ENCODE assay signal across 13 cellular contexts in the genomic region with DNA sequence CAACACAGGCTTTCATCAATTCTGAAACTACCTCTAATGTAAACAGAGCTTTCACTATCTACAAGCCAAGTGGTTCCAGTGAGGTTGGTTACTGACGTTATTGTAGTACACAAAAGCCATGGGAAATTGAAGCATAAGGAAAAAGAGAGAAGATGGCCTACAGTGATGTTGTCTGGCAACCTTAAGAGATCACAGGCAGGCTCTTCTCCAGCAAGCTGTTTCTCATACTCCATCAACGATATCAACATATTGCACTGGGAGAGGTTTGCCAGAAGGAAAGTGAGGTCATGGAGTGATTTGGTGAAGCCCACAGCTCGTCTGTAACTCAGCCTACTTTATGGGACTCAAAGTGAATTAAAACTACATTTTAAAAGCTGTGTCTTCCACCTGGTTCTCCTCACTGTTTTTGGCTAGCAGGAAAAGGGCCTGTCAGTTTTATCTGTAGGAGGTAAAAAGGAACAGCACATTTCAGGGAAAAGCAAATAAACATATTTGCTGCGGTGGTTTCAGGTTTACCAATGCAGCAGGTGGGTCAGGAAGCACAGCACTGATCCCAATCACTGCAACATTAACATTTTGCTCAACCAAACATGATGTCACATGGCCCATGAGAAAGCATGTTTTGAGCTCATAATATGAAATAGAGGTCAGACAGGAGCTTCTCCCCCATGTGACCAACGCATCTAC.
DNase-seq lines count a peak whose midpoint lies in the region; ATAC-seq and TF ChIP-seq lines count a peak whose summit lies in the region.
"Had no signal": no experiment of that assay in that cellular context is flagged by ENCODE, and none has a peak within 500 bp of the region (broad histone marks: within the 10 kb centered on the region; RNA-seq: fewer than 3 reads in every experiment).

No MANE protein-coding gene starts in this region.

- 57 to 61% methylated on average over 5 of the region's 5 CpGs for WGBS in esophagus squamous epithelium, 2 donors

- no peaks in the 10 kb centered on the region for H3K9me3 Mint-ChIP-seq in immature natural killer cell
- H3K9me3 Mint-ChIP-seq: activated T-cell treated with anti-CD3 and anti-CD28 coated beads, Interleukin-2, amount 50 U/mL, for 24 hours; stimulated activated naive B cell treated with anti-CD40 and anti-IgM and Interleukin-4, amounts not matched to agents 10 μg/mL and 1 μg/mL and 100 μg/mL, for 72 hours had no signal

- no peak for TF ChIP-seq CTCF in esophagus squamous epithelium (IDR thresholded peaks at IDR 0.05)

- H3K36me3 ChIP-seq in esophagus squamous epithelium: no peaks in the 10 kb centered on the region

- DNase-seq in DMS53 (lab: John Stamatoyannopoulos, UW) (peak; percentile 86), NCI-H2081 (lab: John Stamatoyannopoulos, UW) (peak; percentile 38 to 80), left kidney (ENCODE audit: low read depth, low spot score) (peak; percentile 61), esophagus squamous epithelium (lab: John Stamatoyannopoulos, UW) (no peak), immature natural killer cell (no peak), erythroblast (lab: John Stamatoyannopoulos, UW) (no peak)
- DNase-seq: activated CD4-positive, CD25-positive, alpha-beta regulatory T cell; activated T-cell treated with anti-CD3 and anti-CD28 coated beads, Interleukin-2, amount 50 U/mL, for 24 hours; mucosa of descending colon; NK-92 treated with Interleukin-12 subunit alpha and Interleukin-12 subunit beta, amount 100 ng/mL, for 24 hours; stimulated activated naive B cell treated with anti-CD40 and anti-IgM and Interleukin-4, amounts not matched to agents 10 μg/mL and 1 μg/mL and 100 μg/mL, for 72 hours had no signal

- H3K4me3 Mint-ChIP-seq in immature natural killer cell: no peak overlapping the region
- H3K4me3 Mint-ChIP-seq: activated T-cell treated with anti-CD3 and anti-CD28 coated beads, Interleukin-2, amount 50 U/mL, for 24 hours; stimulated activated naive B cell treated with anti-CD40 and anti-IgM and Interleukin-4, amounts not matched to agents 10 μg/mL and 1 μg/mL and 100 μg/mL, for 72 hours had no signal

- H3K27ac ChIP-seq in esophagus squamous epithelium: no peak overlapping the region

- intact Hi-C loops in esophagus squamous epithelium (cut with DNase I): no loop called here

- H3K4me1 Mint-ChIP-seq in immature natural killer cell: no peaks in the 10 kb centered on the region

- H3K4me1 ChIP-seq in esophagus squamous epithelium: peaks cover 0 to 22% (median 5%) of the 10 kb centered on the region in 3 donors

- no peaks in the 10 kb centered on the region for H3K27me3 ChIP-seq in esophagus squamous epithelium

- no peak overlapping the region for H3K4me3 ChIP-seq in esophagus squamous epithelium
- H3K4me3 ChIP-seq: mucosa of descending colon had no signal

- H3K36me3 Mint-ChIP-seq in immature natural killer cell: peaks cover 5 to 13% (median 12%) of the 10 kb centered on the region in 3 donors

- no peaks in the 10 kb centered on the region for H3K9me3 ChIP-seq in esophagus squamous epithelium
- H3K9me3 ChIP-seq: mucosa of descending colon had no signal

- H3K27me3 Mint-ChIP-seq in immature natural killer cell (ENCODE audit: low read depth in 3 of 3): peaks cover 0 to 1% (median 0%) of the 10 kb centered on the region in 3 donors
- H3K27me3 Mint-ChIP-seq: activated T-cell treated with anti-CD3 and anti-CD28 coated beads, Interleukin-2, amount 50 U/mL, for 24 hours; stimulated activated naive B cell treated with anti-CD40 and anti-IgM and Interleukin-4, amounts not matched to agents 10 μg/mL and 1 μg/mL and 100 μg/mL, for 72 hours had no signal

- H3K27ac Mint-ChIP-seq in immature natural killer cell: no peak overlapping the region
- H3K27ac Mint-ChIP-seq: activated T-cell treated with anti-CD3 and anti-CD28 coated beads, Interleukin-2, amount 50 U/mL, for 24 hours; stimulated activated naive B cell treated with anti-CD40 and anti-IgM and Interleukin-4, amounts not matched to agents 10 μg/mL and 1 μg/mL and 100 μg/mL, for 72 hours had no signal

- ATAC-seq in SK-N-SH treated with all-trans-retinoic acid at 6 μM for 48 hours (no peak), HG03442 (IDR thresholded peaks at IDR 0.05; ENCODE audit: unreplicated experiment) (no peak)
- ATAC-seq: mucosa of descending colon had no signal

- TF ChIP-seq POLR2A in esophagus squamous epithelium (IDR thresholded peaks at IDR 0.05) (no peak), erythroblast (IDR thresholded peaks at IDR 0.05; ENCODE audit: low read length) (no peak)

TF ChIP-seq in SK-N-SH treated with all-trans-retinoic acid at 6 μM for 48 hours, 23 proteins besides CTCF, POLR2A, EP300 and RAD21 (continues in another document):
- TF ChIP-seq, protein P1, sequence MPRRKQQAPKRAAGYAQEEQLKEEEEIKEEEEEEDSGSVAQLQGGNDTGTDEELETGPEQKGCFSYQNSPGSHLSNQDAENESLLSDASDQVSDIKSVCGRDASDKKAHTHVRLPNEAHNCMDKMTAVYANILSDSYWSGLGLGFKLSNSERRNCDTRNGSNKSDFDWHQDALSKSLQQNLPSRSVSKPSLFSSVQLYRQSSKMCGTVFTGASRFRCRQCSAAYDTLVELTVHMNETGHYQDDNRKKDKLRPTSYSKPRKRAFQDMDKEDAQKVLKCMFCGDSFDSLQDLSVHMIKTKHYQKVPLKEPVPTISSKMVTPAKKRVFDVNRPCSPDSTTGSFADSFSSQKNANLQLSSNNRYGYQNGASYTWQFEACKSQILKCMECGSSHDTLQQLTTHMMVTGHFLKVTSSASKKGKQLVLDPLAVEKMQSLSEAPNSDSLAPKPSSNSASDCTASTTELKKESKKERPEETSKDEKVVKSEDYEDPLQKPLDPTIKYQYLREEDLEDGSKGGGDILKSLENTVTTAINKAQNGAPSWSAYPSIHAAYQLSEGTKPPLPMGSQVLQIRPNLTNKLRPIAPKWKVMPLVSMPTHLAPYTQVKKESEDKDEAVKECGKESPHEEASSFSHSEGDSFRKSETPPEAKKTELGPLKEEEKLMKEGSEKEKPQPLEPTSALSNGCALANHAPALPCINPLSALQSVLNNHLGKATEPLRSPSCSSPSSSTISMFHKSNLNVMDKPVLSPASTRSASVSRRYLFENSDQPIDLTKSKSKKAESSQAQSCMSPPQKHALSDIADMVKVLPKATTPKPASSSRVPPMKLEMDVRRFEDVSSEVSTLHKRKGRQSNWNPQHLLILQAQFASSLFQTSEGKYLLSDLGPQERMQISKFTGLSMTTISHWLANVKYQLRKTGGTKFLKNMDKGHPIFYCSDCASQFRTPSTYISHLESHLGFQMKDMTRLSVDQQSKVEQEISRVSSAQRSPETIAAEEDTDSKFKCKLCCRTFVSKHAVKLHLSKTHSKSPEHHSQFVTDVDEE (CRISPR knock-in tag; IDR thresholded peaks at IDR 0.05): peak; percentile 46; the same call in 1 of the 2 replicates
- TF ChIP-seq, protein P2, sequence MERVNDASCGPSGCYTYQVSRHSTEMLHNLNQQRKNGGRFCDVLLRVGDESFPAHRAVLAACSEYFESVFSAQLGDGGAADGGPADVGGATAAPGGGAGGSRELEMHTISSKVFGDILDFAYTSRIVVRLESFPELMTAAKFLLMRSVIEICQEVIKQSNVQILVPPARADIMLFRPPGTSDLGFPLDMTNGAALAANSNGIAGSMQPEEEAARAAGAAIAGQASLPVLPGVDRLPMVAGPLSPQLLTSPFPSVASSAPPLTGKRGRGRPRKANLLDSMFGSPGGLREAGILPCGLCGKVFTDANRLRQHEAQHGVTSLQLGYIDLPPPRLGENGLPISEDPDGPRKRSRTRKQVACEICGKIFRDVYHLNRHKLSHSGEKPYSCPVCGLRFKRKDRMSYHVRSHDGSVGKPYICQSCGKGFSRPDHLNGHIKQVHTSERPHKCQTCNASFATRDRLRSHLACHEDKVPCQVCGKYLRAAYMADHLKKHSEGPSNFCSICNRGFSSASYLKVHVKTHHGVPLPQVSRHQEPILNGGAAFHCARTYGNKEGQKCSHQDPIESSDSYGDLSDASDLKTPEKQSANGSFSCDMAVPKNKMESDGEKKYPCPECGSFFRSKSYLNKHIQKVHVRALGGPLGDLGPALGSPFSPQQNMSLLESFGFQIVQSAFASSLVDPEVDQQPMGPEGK (CRISPR knock-in tag; IDR thresholded peaks at IDR 0.05; ENCODE audit: borderline replicate concordance): no peak
- TF ChIP-seq ARNTL (CRISPR knock-in tag; IDR thresholded peaks at IDR 0.05; ENCODE audit: borderline replicate concordance, low read depth) (no peak), GLIS3 (CRISPR knock-in tag; IDR thresholded peaks at IDR 0.05) (no peak), OSR1 (CRISPR knock-in tag; IDR thresholded peaks at IDR 0.05) (no peak), RARB (CRISPR knock-in tag; IDR thresholded peaks at IDR 0.05) (no peak), CSRNP3 (CRISPR knock-in tag; IDR thresholded peaks at IDR 0.05) (no peak), ISL1 (CRISPR knock-in tag; IDR thresholded peaks at IDR 0.05) (peak; percentile 87), ZNF8 (CRISPR knock-in tag; IDR thresholded peaks at IDR 0.05) (no peak), BACH2 (CRISPR knock-in tag; IDR thresholded peaks at IDR 0.05; ENCODE audit: borderline replicate concordance) (no peak), TOX (CRISPR knock-in tag; IDR thresholded peaks at IDR 0.05; ENCODE audit: borderline replicate concordance) (no peak)
- TF ChIP-seq, protein P3, sequence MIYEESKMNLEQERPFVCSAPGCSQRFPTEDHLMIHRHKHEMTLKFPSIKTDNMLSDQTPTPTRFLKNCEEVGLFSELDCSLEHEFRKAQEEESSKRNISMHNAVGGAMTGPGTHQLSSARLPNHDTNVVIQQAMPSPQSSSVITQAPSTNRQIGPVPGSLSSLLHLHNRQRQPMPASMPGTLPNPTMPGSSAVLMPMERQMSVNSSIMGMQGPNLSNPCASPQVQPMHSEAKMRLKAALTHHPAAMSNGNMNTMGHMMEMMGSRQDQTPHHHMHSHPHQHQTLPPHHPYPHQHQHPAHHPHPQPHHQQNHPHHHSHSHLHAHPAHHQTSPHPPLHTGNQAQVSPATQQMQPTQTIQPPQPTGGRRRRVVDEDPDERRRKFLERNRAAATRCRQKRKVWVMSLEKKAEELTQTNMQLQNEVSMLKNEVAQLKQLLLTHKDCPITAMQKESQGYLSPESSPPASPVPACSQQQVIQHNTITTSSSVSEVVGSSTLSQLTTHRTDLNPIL (CRISPR knock-in tag; IDR thresholded peaks at IDR 0.05; ENCODE audit: low read depth): peak; percentile 67; the same call in 1 of the 2 replicates

Comparison
In these comparisons a context has a peak if more than half of its experiments do, and no peak if none do; other contexts are left out.
1. DNase-seq: peak in DMS53 (single experiment), NCI-H2081 (2 of 2) and left kidney (single experiment); none in esophagus squamous epithelium (single experiment), immature natural killer cell (0 of 3) and erythroblast (0 of 2).